ENCODE assay signal across 9 cellular contexts in genomic region chr17:63506627-63507026, GRCh38. TPM values are rescaled to one million over a fixed set of nuclear protein-coding genes. Genes with fewer than 3 reads are reported as not detected.
"Had no signal": no experiment of that assay in that cellular context is flagged by ENCODE, and none has a peak within 500 bp of the region (broad histone marks: within the 10 kb centered on the region; RNA-seq: fewer than 3 reads in every experiment).

No MANE protein-coding gene starts in this region.

- FAIRE-seq: G401.6, GM12878, GM12891, GM12892, GM18507, GM19239 had no signal

- H3K4me3 ChIP-seq: GM12878 had no signal

- ATAC-seq: GM12878 had no signal

- DNase-seq: GDM1, GF-D8 had no signal

RNA-seq across cellular contexts. Expression of gene KCNH6, which starts 16.5 kb away (rescaled TPM):
- total RNA-seq: G401, GM12878 had no signal
- polyA plus RNA-seq: GM12878 had no signal

RNA-seq across cellular contexts. Expression of gene ACE, which starts 29.8 kb away (rescaled TPM):
- polyA plus RNA-seq: GM12878 had no signal
